ENCODE assay signal across 34 cellular contexts in genomic region chr19:50626011-50626410, GRCh38. TPM values are rescaled to one million over a fixed set of nuclear protein-coding genes. Genes with fewer than 3 reads are reported as not detected.
"Had no signal": no experiment of that assay in that cellular context is flagged by ENCODE, and none has a peak within 500 bp of the region (broad histone marks: within the 10 kb centered on the region; RNA-seq: fewer than 3 reads in every experiment).

No MANE protein-coding gene starts in this region.

- H3K9me3 Mint-ChIP-seq: activated CD4-positive, alpha-beta memory T cell treated with anti-CD3 and anti-CD28 coated beads for 36 hours; activated CD4-positive, alpha-beta T cell treated with anti-CD3 and anti-CD28 coated beads, Interleukin-2, amount 10 ng/mL, durations not matched to agents 24 days and 14 days; activated T-cell treated with anti-CD3 and anti-CD28 coated beads, Interleukin-2, amount 50 U/mL, for 24 hours; activated T-helper 17 cell treated with anti-CD3 and anti-CD28 coated beads, Interleukin-2, amount 50 U/mL, for 72 hours; central memory CD8-positive, alpha-beta T cell; dendritic cell treated with granulocyte-macrophage colony-stimulating factor and Interleukin-4, amounts not matched to agents 40 ng/mL and 50 ng/mL, for 4 days had no signal

- H3K9me3 ChIP-seq: esophagus squamous epithelium had no signal

- H3K27me3 ChIP-seq: brain microvascular endothelial cell, dorsolateral prefrontal cortex had no signal

- H3K4me1 Mint-ChIP-seq: activated CD4-positive, alpha-beta T cell treated with anti-CD3 and anti-CD28 coated beads for 36 hours; activated CD4-positive, alpha-beta T cell treated with anti-CD3 and anti-CD28 coated beads, Interleukin-2, amount 10 ng/mL, durations not matched to agents 24 days and 14 days; activated T-helper 17 cell treated with anti-CD3 and anti-CD28 coated beads, Interleukin-2, amount 50 U/mL, for 72 hours; central memory CD8-positive, alpha-beta T cell had no signal

- H3K4me3 Mint-ChIP-seq: activated CD4-positive, alpha-beta memory T cell treated with anti-CD3 and anti-CD28 coated beads for 36 hours; activated CD4-positive, alpha-beta T cell treated with anti-CD3 and anti-CD28 coated beads for 36 hours; activated CD4-positive, alpha-beta T cell treated with anti-CD3 and anti-CD28 coated beads, Interleukin-2, amount 10 ng/mL, durations not matched to agents 24 days and 14 days; activated naive CD8-positive, alpha-beta T cell; activated T-cell treated with anti-CD3 and anti-CD28 coated beads, Interleukin-2, amount 50 U/mL, for 24 hours; activated T-helper 17 cell treated with anti-CD3 and anti-CD28 coated beads, Interleukin-2, amount 50 U/mL, for 72 hours; central memory CD8-positive, alpha-beta T cell; dendritic cell treated with granulocyte-macrophage colony-stimulating factor and Interleukin-4, amounts not matched to agents 40 ng/mL and 50 ng/mL, for 4 days had no signal

- H3K36me3 ChIP-seq: brain microvascular endothelial cell, esophagus squamous epithelium had no signal

- ATAC-seq: activated CD4-positive, alpha-beta T cell treated with anti-CD3 and anti-CD28 coated beads for 36 hours; activated T-helper 17 cell treated with anti-CD3 and anti-CD28 coated beads, Interleukin-2, amount 50 U/mL, for 72 hours had no signal

- H3K36me3 Mint-ChIP-seq: activated CD4-positive, alpha-beta memory T cell treated with anti-CD3 and anti-CD28 coated beads for 36 hours; activated naive CD8-positive, alpha-beta T cell had no signal

- DNase-seq: activated CD4-positive, alpha-beta memory T cell treated with anti-CD3 and anti-CD28 coated beads for 36 hours; activated CD4-positive, alpha-beta T cell treated with anti-CD3 and anti-CD28 coated beads for 36 hours; activated CD4-positive, alpha-beta T cell treated with anti-CD3 and anti-CD28 coated beads, Interleukin-2, amount 10 ng/mL, durations not matched to agents 24 days and 14 days; activated CD4-positive, CD25-positive, alpha-beta regulatory T cell; activated CD4-positive, CD25-positive, alpha-beta regulatory T cell treated with anti-CD3 and anti-CD28 coated beads, Interleukin-2, amount 50 U/mL, for 72 hours; activated CD8-positive, alpha-beta memory T cell treated with anti-CD3 and anti-CD28 coated beads, Interleukin-2, amount 50 U/mL, for 48 hours; activated effector memory CD4-positive, alpha-beta T cell treated with Interleukin-2 at 50 U/mL for 16 hours; activated gamma-delta T cell treated with Interleukin-2 at 50 U/mL for 16 hours; activated naive CD4-positive, alpha-beta T cell treated with anti-CD3 and anti-CD28 coated beads, Interleukin-2, amount 50 U/mL, for 16 hours; activated naive CD4-positive, alpha-beta T cell treated with Interleukin-2 at 50 U/mL for 16 hours; activated T-cell treated with anti-CD3 and anti-CD28 coated beads for 4 hours; activated T-cell treated with anti-CD3 and anti-CD28 coated beads, Interleukin-2, amount 50 U/mL, for 24 hours; amniotic stem cell; anterior cingulate cortex; brain microvascular endothelial cell; dorsolateral prefrontal cortex; effector memory CD4-positive, alpha-beta T cell; esophagus squamous epithelium; head of caudate nucleus; T-helper 2 cell had no signal

- H3K4me3 ChIP-seq: coronary artery, dorsolateral prefrontal cortex, esophagus squamous epithelium had no signal

- H3K4me1 ChIP-seq: esophagus squamous epithelium had no signal

- H3K27ac Mint-ChIP-seq: activated CD4-positive, alpha-beta memory T cell treated with anti-CD3 and anti-CD28 coated beads for 36 hours; activated CD4-positive, alpha-beta T cell treated with anti-CD3 and anti-CD28 coated beads for 36 hours; activated CD4-positive, alpha-beta T cell treated with anti-CD3 and anti-CD28 coated beads, Interleukin-2, amount 10 ng/mL, durations not matched to agents 24 days and 14 days; activated naive CD8-positive, alpha-beta T cell; activated T-cell treated with anti-CD3 and anti-CD28 coated beads, Interleukin-2, amount 50 U/mL, for 24 hours; activated T-helper 17 cell treated with anti-CD3 and anti-CD28 coated beads, Interleukin-2, amount 50 U/mL, for 72 hours; dendritic cell treated with granulocyte-macrophage colony-stimulating factor and Interleukin-4, amounts not matched to agents 40 ng/mL and 50 ng/mL, for 4 days had no signal

- H3K27me3 Mint-ChIP-seq: activated CD4-positive, alpha-beta T cell treated with anti-CD3 and anti-CD28 coated beads, Interleukin-2, amount 10 ng/mL, durations not matched to agents 24 days and 14 days had no signal

- H3K27ac ChIP-seq: brain microvascular endothelial cell, coronary artery, dorsolateral prefrontal cortex, epithelial cell of prostate, esophagus squamous epithelium had no signal

RNA-seq across cellular contexts. Expression of gene SYT3, which starts 13.7 kb away (rescaled TPM):
- total RNA-seq: activated CD4-positive, alpha-beta memory T cell treated with anti-CD3 and anti-CD28 coated beads for 36 hours; activated CD4-positive, alpha-beta T cell treated with anti-CD3 and anti-CD28 coated beads, Interleukin-2, amount 10 ng/mL, durations not matched to agents 24 days and 14 days; activated T-helper 17 cell treated with anti-CD3 and anti-CD28 coated beads, Interleukin-2, amount 50 U/mL, for 72 hours; astrocyte; bronchial epithelial cell; cardiac septum; fibroblast of lung; fibroblast of villous mesenchyme; T-helper 1 cell treated with Interleukin-12 subunit alpha and Interleukin-12 subunit beta and Interleukin-4 antibody, amounts not matched to agents 30 ng/mL and 1 ng/mL, for 36 hours had no signal
- polyA plus RNA-seq: fibroblast of lung had no signal

RNA-seq across cellular contexts. Expression of gene C19orf81, which starts 23.2 kb away (rescaled TPM):
- total RNA-seq: activated T-helper 17 cell treated with anti-CD3 and anti-CD28 coated beads, Interleukin-2, amount 50 U/mL, for 72 hours; astrocyte; bronchial epithelial cell; esophagus squamous epithelium; fibroblast of lung; fibroblast of villous mesenchyme; frontal cortex; T-helper 1 cell treated with Interleukin-12 subunit alpha and Interleukin-12 subunit beta and Interleukin-4 antibody, amounts not matched to agents 30 ng/mL and 1 ng/mL, for 36 hours had no signal
- polyA plus RNA-seq: fibroblast of lung had no signal

RNA-seq across cellular contexts. Expression of gene LRRC4B, which starts 57.8 kb away (rescaled TPM):
- total RNA-seq: activated CD4-positive, alpha-beta memory T cell treated with anti-CD3 and anti-CD28 coated beads for 36 hours; activated CD4-positive, alpha-beta T cell treated with anti-CD3 and anti-CD28 coated beads for 36 hours; activated T-helper 17 cell treated with anti-CD3 and anti-CD28 coated beads, Interleukin-2, amount 50 U/mL, for 72 hours; astrocyte; bronchial epithelial cell; endothelial cell of umbilical vein; fibroblast of villous mesenchyme; T-helper 1 cell treated with Interleukin-12 subunit alpha and Interleukin-12 subunit beta and Interleukin-4 antibody, amounts not matched to agents 30 ng/mL and 1 ng/mL, for 36 hours had no signal
